In genomic region chr10:125344573-125345121, GRCh38 we compare ENCODE assay signal across 1 cellular context.
TF ChIP-seq lines count a peak whose summit lies in the region.

No MANE protein-coding gene starts in this region.

TF ChIP-seq in H1, 55 proteins besides CTCF, POLR2A, EP300 and RAD21 (continued from another document):
- no peak for TF ChIP-seq MAX (IDR thresholded peaks at IDR 0.05)
- TF ChIP-seq BCL11A (IDR thresholded peaks at IDR 0.05; ENCODE audit: low read depth in 2 of 2, low read length in 2 of 2): no peak
TF ChIP-seq in H1: peak in this region for 0.
